In genomic region chr5:73032635-73033034, GRCh38 we compare ENCODE assay signal across 21 cellular contexts.
"Had no signal": no experiment of that assay in that cellular context is flagged by ENCODE, and none has a peak within 500 bp of the region (broad histone marks: within the 10 kb centered on the region; RNA-seq: fewer than 3 reads in every experiment).

No MANE protein-coding gene starts in this region.

- H3K9me3 ChIP-seq: lower lobe of right lung, ovary, prostate gland, right atrium auricular region, upper lobe of right lung had no signal

- H3K27ac ChIP-seq: epithelial cell of prostate, lower lobe of right lung, ovary, prostate gland, right atrium auricular region, upper lobe of right lung, VCaP had no signal

- H3K36me3 ChIP-seq: ovary, prostate gland had no signal

- H3K4me3 ChIP-seq: lower lobe of right lung, ovary, prostate gland, right atrium auricular region, upper lobe of right lung had no signal

- H3K27me3 ChIP-seq: ovary, right atrium auricular region, upper lobe of right lung had no signal

- H3K4me1 ChIP-seq: prostate gland, right atrium auricular region, upper lobe of right lung had no signal

- ATAC-seq: activated CD4-positive, CD25-positive, alpha-beta regulatory T cell treated with anti-CD3 and anti-CD28 coated beads, Interleukin-2, amount 50 U/mL, for 24 hours; activated T-cell treated with anti-CD3 and anti-CD28 coated beads, Interleukin-2, amount 50 U/mL, for 72 hours; lower lobe of right lung; natural killer cell; stimulated activated naive CD8-positive, alpha-beta T cell treated with anti-CD3 and anti-CD28 coated beads, Interleukin-15, Interleukin-2, amounts not matched to agents 100 U/mL and 50 U/mL, for 24 hours; upper lobe of right lung had no signal

- DNase-seq: activated CD4-positive, alpha-beta memory T cell treated with anti-CD3 and anti-CD28 coated beads, Interleukin-2, amount 10 ng/mL, durations not matched to agents 7 days and 5 days; activated CD4-positive, alpha-beta T cell treated with anti-CD3 and anti-CD28 coated beads, Interleukin-2, amount 10 ng/mL, durations not matched to agents 24 days and 14 days; activated effector memory CD4-positive, alpha-beta T cell treated with Interleukin-2 at 50 U/mL for 16 hours; activated naive CD4-positive, alpha-beta T cell treated with anti-CD3 and anti-CD28 coated beads for 36 hours; activated naive CD8-positive, alpha-beta T cell treated with anti-CD3 and anti-CD28 coated beads, Interleukin-2, amount 10 ng/mL, durations not matched to agents 7 days and 5 days; activated T-cell treated with anti-CD3 and anti-CD28 coated beads, Interleukin-2, amount 50 U/mL, for 72 hours; cerebellar nuclear complex; kidney; lower lobe of right lung; natural killer cell; stimulated activated CD4-positive, alpha-beta T cell treated with anti-CD3 and anti-CD28 coated beads, Interleukin-12 subunit alpha, Interleukin-12 subunit beta, amount 100 ng/mL, for 4 hours; stimulated activated CD4-positive, alpha-beta T cell treated with anti-CD3 and anti-CD28 coated beads, Interleukin-4, amount 100 ng/mL, for 4 hours; stimulated activated naive CD8-positive, alpha-beta T cell treated with anti-CD3 and anti-CD28 coated beads, Interleukin-15, Interleukin-2, amounts not matched to agents 100 U/mL and 50 U/mL, for 24 hours; T-helper 2 cell; upper lobe of right lung had no signal
